Comparison of ENCODE assay signal across 2 cellular contexts in the genomic region with DNA sequence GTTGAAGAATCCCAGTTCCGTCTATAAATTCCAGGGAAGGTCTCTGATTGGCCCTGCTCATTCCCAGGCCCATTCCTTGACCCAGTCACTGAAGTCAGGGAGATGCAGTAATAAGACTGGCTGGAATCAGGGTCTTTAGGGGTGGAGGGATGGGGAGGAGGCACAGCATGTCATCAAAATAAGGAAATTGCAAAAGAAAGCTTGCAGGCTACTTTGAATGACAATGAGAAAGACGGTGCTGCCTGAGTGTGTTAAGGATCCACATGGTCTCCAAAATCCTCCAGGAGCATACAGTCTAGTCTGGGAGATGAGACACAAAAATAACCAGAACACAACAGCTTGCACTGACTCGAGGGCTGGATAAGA.
TF ChIP-seq lines count a peak whose summit lies in the region.

No MANE protein-coding gene starts in this region.

TF ChIP-seq in GM23338, 12 proteins besides CTCF, POLR2A, EP300 and RAD21 (continues in another document):
- TF ChIP-seq POLR2AphosphoS5 (IDR thresholded peaks at IDR 0.05; ENCODE audit: low read depth) (no peak), ZNF331 (CRISPR knock-in tag; IDR thresholded peaks at IDR 0.05; ENCODE audit: low read depth) (no peak), ZNF462 (CRISPR knock-in tag; IDR thresholded peaks at IDR 0.05) (no peak), EZH2 (IDR thresholded peaks at IDR 0.05; ENCODE audit: low read depth, unreplicated experiment) (no peak), JUNB (IDR thresholded peaks at IDR 0.05; ENCODE audit: unreplicated experiment) (no peak), ZNF114 (CRISPR knock-in tag; IDR thresholded peaks at IDR 0.05) (no peak), ETS1 (IDR thresholded peaks at IDR 0.05) (no peak), EZH2phosphoT487 (IDR thresholded peaks at IDR 0.05; ENCODE audit: unreplicated experiment) (no peak), NANOG (IDR thresholded peaks at IDR 0.05; ENCODE audit: borderline replicate concordance) (no peak)
- TF ChIP-seq, protein P1, sequence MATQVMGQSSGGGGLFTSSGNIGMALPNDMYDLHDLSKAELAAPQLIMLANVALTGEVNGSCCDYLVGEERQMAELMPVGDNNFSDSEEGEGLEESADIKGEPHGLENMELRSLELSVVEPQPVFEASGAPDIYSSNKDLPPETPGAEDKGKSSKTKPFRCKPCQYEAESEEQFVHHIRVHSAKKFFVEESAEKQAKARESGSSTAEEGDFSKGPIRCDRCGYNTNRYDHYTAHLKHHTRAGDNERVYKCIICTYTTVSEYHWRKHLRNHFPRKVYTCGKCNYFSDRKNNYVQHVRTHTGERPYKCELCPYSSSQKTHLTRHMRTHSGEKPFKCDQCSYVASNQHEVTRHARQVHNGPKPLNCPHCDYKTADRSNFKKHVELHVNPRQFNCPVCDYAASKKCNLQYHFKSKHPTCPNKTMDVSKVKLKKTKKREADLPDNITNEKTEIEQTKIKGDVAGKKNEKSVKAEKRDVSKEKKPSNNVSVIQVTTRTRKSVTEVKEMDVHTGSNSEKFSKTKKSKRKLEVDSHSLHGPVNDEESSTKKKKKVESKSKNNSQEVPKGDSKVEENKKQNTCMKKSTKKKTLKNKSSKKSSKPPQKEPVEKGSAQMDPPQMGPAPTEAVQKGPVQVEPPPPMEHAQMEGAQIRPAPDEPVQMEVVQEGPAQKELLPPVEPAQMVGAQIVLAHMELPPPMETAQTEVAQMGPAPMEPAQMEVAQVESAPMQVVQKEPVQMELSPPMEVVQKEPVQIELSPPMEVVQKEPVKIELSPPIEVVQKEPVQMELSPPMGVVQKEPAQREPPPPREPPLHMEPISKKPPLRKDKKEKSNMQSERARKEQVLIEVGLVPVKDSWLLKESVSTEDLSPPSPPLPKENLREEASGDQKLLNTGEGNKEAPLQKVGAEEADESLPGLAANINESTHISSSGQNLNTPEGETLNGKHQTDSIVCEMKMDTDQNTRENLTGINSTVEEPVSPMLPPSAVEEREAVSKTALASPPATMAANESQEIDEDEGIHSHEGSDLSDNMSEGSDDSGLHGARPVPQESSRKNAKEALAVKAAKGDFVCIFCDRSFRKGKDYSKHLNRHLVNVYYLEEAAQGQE (IDR thresholded peaks at IDR 0.05; ENCODE audit: unreplicated experiment), result no peak

TF ChIP-seq in WTC11, 78 proteins besides CTCF, POLR2A, EP300 and RAD21:
- TF ChIP-seq NFYB (CRISPR knock-in tag; conservative IDR thresholded peaks at IDR 0.05; ENCODE audit: low read depth), result no peak
- TF ChIP-seq KAT7 (CRISPR knock-in tag; IDR thresholded peaks at IDR 0.05; ENCODE audit: borderline replicate concordance), result no peak
- TF ChIP-seq ESRRA (CRISPR knock-in tag; IDR thresholded peaks at IDR 0.05; ENCODE audit: borderline replicate concordance), result no peak
- no peak for TF ChIP-seq CDX4 (CRISPR knock-in tag; IDR thresholded peaks at IDR 0.05; ENCODE audit: borderline replicate concordance)
- TF ChIP-seq, protein P2, sequence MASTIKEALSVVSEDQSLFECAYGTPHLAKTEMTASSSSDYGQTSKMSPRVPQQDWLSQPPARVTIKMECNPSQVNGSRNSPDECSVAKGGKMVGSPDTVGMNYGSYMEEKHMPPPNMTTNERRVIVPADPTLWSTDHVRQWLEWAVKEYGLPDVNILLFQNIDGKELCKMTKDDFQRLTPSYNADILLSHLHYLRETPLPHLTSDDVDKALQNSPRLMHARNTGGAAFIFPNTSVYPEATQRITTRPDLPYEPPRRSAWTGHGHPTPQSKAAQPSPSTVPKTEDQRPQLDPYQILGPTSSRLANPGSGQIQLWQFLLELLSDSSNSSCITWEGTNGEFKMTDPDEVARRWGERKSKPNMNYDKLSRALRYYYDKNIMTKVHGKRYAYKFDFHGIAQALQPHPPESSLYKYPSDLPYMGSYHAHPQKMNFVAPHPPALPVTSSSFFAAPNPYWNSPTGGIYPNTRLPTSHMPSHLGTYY (CRISPR knock-in tag; IDR thresholded peaks at IDR 0.05), result no peak
- no peak for TF ChIP-seq RORB (CRISPR knock-in tag; IDR thresholded peaks at IDR 0.05)
- TF ChIP-seq, protein P3, sequence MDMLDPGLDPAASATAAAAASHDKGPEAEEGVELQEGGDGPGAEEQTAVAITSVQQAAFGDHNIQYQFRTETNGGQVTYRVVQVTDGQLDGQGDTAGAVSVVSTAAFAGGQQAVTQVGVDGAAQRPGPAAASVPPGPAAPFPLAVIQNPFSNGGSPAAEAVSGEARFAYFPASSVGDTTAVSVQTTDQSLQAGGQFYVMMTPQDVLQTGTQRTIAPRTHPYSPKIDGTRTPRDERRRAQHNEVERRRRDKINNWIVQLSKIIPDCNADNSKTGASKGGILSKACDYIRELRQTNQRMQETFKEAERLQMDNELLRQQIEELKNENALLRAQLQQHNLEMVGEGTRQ (CRISPR knock-in tag; IDR thresholded peaks at IDR 0.05), result no peak
- TF ChIP-seq, protein P4, sequence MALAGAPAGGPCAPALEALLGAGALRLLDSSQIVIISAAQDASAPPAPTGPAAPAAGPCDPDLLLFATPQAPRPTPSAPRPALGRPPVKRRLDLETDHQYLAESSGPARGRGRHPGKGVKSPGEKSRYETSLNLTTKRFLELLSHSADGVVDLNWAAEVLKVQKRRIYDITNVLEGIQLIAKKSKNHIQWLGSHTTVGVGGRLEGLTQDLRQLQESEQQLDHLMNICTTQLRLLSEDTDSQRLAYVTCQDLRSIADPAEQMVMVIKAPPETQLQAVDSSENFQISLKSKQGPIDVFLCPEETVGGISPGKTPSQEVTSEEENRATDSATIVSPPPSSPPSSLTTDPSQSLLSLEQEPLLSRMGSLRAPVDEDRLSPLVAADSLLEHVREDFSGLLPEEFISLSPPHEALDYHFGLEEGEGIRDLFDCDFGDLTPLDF (CRISPR knock-in tag; IDR thresholded peaks at IDR 0.05), result no peak
- TF ChIP-seq ZSCAN18 (CRISPR knock-in tag; IDR thresholded peaks at IDR 0.05), result no peak
- TF ChIP-seq, protein P5, sequence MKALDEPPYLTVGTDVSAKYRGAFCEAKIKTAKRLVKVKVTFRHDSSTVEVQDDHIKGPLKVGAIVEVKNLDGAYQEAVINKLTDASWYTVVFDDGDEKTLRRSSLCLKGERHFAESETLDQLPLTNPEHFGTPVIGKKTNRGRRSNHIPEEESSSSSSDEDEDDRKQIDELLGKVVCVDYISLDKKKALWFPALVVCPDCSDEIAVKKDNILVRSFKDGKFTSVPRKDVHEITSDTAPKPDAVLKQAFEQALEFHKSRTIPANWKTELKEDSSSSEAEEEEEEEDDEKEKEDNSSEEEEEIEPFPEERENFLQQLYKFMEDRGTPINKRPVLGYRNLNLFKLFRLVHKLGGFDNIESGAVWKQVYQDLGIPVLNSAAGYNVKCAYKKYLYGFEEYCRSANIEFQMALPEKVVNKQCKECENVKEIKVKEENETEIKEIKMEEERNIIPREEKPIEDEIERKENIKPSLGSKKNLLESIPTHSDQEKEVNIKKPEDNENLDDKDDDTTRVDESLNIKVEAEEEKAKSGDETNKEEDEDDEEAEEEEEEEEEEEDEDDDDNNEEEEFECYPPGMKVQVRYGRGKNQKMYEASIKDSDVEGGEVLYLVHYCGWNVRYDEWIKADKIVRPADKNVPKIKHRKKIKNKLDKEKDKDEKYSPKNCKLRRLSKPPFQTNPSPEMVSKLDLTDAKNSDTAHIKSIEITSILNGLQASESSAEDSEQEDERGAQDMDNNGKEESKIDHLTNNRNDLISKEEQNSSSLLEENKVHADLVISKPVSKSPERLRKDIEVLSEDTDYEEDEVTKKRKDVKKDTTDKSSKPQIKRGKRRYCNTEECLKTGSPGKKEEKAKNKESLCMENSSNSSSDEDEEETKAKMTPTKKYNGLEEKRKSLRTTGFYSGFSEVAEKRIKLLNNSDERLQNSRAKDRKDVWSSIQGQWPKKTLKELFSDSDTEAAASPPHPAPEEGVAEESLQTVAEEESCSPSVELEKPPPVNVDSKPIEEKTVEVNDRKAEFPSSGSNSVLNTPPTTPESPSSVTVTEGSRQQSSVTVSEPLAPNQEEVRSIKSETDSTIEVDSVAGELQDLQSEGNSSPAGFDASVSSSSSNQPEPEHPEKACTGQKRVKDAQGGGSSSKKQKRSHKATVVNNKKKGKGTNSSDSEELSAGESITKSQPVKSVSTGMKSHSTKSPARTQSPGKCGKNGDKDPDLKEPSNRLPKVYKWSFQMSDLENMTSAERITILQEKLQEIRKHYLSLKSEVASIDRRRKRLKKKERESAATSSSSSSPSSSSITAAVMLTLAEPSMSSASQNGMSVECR (CRISPR knock-in tag; IDR thresholded peaks at IDR 0.05; ENCODE audit: borderline replicate concordance), result no peak
- TF ChIP-seq SMAD3 (CRISPR knock-in tag; IDR thresholded peaks at IDR 0.05; ENCODE audit: borderline replicate concordance), result no peak
- TF ChIP-seq, protein P6, sequence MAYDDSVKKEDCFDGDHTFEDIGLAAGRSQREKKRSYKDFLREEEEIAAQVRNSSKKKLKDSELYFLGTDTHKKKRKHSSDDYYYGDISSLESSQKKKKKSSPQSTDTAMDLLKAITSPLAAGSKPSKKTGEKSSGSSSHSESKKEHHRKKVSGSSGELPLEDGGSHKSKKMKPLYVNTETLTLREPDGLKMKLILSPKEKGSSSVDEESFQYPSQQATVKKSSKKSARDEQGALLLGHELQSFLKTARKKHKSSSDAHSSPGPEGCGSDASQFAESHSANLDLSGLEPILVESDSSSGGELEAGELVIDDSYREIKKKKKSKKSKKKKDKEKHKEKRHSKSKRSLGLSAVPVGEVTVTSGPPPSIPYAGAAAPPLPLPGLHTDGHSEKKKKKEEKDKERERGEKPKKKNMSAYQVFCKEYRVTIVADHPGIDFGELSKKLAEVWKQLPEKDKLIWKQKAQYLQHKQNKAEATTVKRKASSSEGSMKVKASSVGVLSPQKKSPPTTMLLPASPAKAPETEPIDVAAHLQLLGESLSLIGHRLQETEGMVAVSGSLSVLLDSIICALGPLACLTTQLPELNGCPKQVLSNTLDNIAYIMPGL (CRISPR knock-in tag; IDR thresholded peaks at IDR 0.05), result no peak
- no peak for TF ChIP-seq ZNF138 (CRISPR knock-in tag; conservative IDR thresholded peaks at IDR 0.05)
- TF ChIP-seq ZNF423 (CRISPR knock-in tag; IDR thresholded peaks at IDR 0.05), result no peak
- no peak for TF ChIP-seq ZNF396 (CRISPR knock-in tag; IDR thresholded peaks at IDR 0.05; ENCODE audit: borderline replicate concordance)
- no peak for TF ChIP-seq ZNF219 (CRISPR knock-in tag; IDR thresholded peaks at IDR 0.05; ENCODE audit: borderline replicate concordance)
- TF ChIP-seq GABPB1 (CRISPR knock-in tag; IDR thresholded peaks at IDR 0.05), result no peak
- no peak for TF ChIP-seq JAZF1 (CRISPR knock-in tag; IDR thresholded peaks at IDR 0.05)
